Comparison of ENCODE assay signal across 1 cellular context in genomic region chr11:126263489-126263888, GRCh38.
A peak's percentile ranks its signal among the peaks of the same experiment; 100 is the strongest.
TF ChIP-seq lines count a peak whose summit lies in the region.

No MANE protein-coding gene starts in this region.

TF ChIP-seq in H1, 55 proteins besides CTCF, POLR2A, EP300 and RAD21:
- TF ChIP-seq POLR2AphosphoS5 (IDR thresholded peaks at IDR 0.05; ENCODE audit: low read depth, low read length) (peak; percentile 72), TAF7 (optimal IDR thresholded peaks at IDR 0.05; ENCODE audit: borderline replicate concordance, low read depth, low read length) (no peak)
